In the genomic region with DNA sequence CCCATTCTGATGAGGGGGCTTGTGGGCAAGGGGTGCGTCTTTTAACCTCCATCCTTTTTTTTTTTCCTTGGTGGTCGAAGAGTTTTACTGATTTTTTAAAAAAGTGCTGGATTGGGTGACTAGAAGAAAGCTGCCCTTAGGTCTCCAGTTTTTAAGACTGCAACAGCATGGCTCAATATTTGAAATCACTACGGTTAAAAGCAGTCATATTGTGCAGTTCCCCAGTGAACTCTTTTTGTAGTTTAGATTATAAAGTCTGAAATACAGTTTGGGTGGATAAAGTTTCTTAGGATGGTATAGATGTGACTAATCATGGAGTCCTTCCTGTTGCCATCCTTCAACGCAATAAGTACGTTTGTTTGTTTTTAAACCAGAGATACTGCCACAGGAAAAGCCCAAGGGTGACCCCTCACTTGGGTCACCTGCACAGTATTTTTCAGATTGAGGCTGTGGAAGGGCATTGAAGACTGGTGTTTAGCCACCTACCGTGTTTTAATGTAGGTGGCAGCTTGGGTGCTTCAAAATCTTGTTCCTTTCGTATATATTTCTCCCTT, we compare ENCODE assay signal across 8 cellular contexts. TPM values are rescaled to one million over a fixed set of nuclear protein-coding genes. Genes with fewer than 3 reads are reported as not detected.
DNase-seq lines count a peak whose midpoint lies in the region; ATAC-seq lines count a peak whose summit lies in the region.

No MANE protein-coding gene starts in this region.

- POLR2A ChIA-PET in activated CD4-positive, alpha-beta T cell treated with anti-CD3 and anti-CD28 coated beads for 36 hours (lab: Charles Lee): interaction anchor here (0.6 to 1.0 kb wide), 2 partner anchors 11 to 762 kb away, joined by 3 read pairs; no protein-coding TSS in a partner anchor
- POLR2A ChIA-PET in activated CD4-positive, alpha-beta memory T cell treated with anti-CD3 and anti-CD28 coated beads, Interleukin-2, amount 10 ng/mL, durations not matched to agents 7 days and 5 days (lab: Charles Lee): interaction anchor here (0.8 to 4.1 kb wide), 14 partner anchors 8 to 1141 kb away, joined by 3 to 46 read pairs (median 4); partner anchors contain the start of genes HOMER1, SERINC5, ZCCHC9 and ZFYVE16

- peak overlapping the region; percentile 94 for H3K4me3 Mint-ChIP-seq in activated CD4-positive, alpha-beta T cell treated with anti-CD3 and anti-CD28 coated beads for 36 hours
- H3K4me3 Mint-ChIP-seq in activated CD4-positive, alpha-beta memory T cell treated with anti-CD3 and anti-CD28 coated beads, Interleukin-2, amount 10 ng/mL, durations not matched to agents 7 days and 5 days: peak overlapping the region; percentile 90

- no peaks in the 10 kb centered on the region for H3K27me3 Mint-ChIP-seq in activated CD4-positive, alpha-beta T cell treated with anti-CD3 and anti-CD28 coated beads for 36 hours
- H3K27me3 Mint-ChIP-seq in activated CD4-positive, alpha-beta memory T cell treated with anti-CD3 and anti-CD28 coated beads, Interleukin-2, amount 10 ng/mL, durations not matched to agents 7 days and 5 days: no peaks in the 10 kb centered on the region

- H3K27me3 ChIP-seq in iPS-15b (ENCODE audit: control insufficient read depth, insufficient read depth, low read length) (no peaks in the 10 kb centered on the region), subcutaneous abdominal adipose tissue (ENCODE audit: control insufficient read depth in 5 of 5, insufficient read depth in 4 of 5, low read length in 5 of 5) (no peaks in the 10 kb centered on the region)

- H3K27ac ChIP-seq in subcutaneous abdominal adipose tissue (ENCODE audit: low read depth, low read length): peak overlapping the region; percentile 80

- H3K27ac Mint-ChIP-seq in activated CD4-positive, alpha-beta T cell treated with anti-CD3 and anti-CD28 coated beads for 36 hours: peak overlapping the region; percentile 99
- peak overlapping the region; percentile 97 for H3K27ac Mint-ChIP-seq in activated CD4-positive, alpha-beta memory T cell treated with anti-CD3 and anti-CD28 coated beads, Interleukin-2, amount 10 ng/mL, durations not matched to agents 7 days and 5 days

- H3K4me1 ChIP-seq in iPS-15b (ENCODE audit: control insufficient read depth, insufficient read depth, low read length) (peaks cover 4% of the 10 kb centered on the region), subcutaneous abdominal adipose tissue (ENCODE audit: control insufficient read depth in 5 of 5, insufficient read depth in 5 of 5, low read length in 5 of 5) (peaks cover 2 to 47% (median 24%) of the 10 kb centered on the region in 5 donors)

- H3K36me3 Mint-ChIP-seq in activated CD4-positive, alpha-beta T cell treated with anti-CD3 and anti-CD28 coated beads for 36 hours (ENCODE audit: low read depth): peaks cover 45% of the 10 kb centered on the region
- peaks cover 46% of the 10 kb centered on the region for H3K36me3 Mint-ChIP-seq in activated CD4-positive, alpha-beta memory T cell treated with anti-CD3 and anti-CD28 coated beads, Interleukin-2, amount 10 ng/mL, durations not matched to agents 7 days and 5 days (ENCODE audit: low read depth)

- no peak for ATAC-seq in activated CD4-positive, alpha-beta T cell treated with anti-CD3 and anti-CD28 coated beads for 36 hours

- peak overlapping the region; percentile 82 for H3K4me3 ChIP-seq in iPS-15b (ENCODE audit: low read depth, low read length)
- H3K4me3 ChIP-seq in subcutaneous abdominal adipose tissue (ENCODE audit: low read depth in 1 of 5, low read length in 5 of 5): peak overlapping the region; percentile 71 to 91 (median 91)

- H3K4me1 Mint-ChIP-seq in activated CD4-positive, alpha-beta T cell treated with anti-CD3 and anti-CD28 coated beads for 36 hours: peaks cover 27% of the 10 kb centered on the region
- H3K4me1 Mint-ChIP-seq in activated CD4-positive, alpha-beta memory T cell treated with anti-CD3 and anti-CD28 coated beads, Interleukin-2, amount 10 ng/mL, durations not matched to agents 7 days and 5 days: peaks cover 32% of the 10 kb centered on the region

- H3K9me3 ChIP-seq in iPS-15b (ENCODE audit: control insufficient read depth, insufficient read depth, low read length): no peaks in the 10 kb centered on the region
- H3K9me3 ChIP-seq in subcutaneous abdominal adipose tissue (ENCODE audit: control insufficient read depth in 5 of 5, low read length in 5 of 5): no peaks in the 10 kb centered on the region

- H3K9ac ChIP-seq in iPS-15b (ENCODE audit: low read depth, low read length): peak overlapping the region; percentile 57
- H3K9ac ChIP-seq in subcutaneous abdominal adipose tissue (ENCODE audit: low read length in 5 of 5): peak overlapping the region; percentile 30 to 72 (median 68)

- H3K9me3 Mint-ChIP-seq in activated CD4-positive, alpha-beta T cell treated with anti-CD3 and anti-CD28 coated beads for 36 hours (ENCODE audit: low read depth): no peaks in the 10 kb centered on the region
- no peaks in the 10 kb centered on the region for H3K9me3 Mint-ChIP-seq in activated CD4-positive, alpha-beta memory T cell treated with anti-CD3 and anti-CD28 coated beads, Interleukin-2, amount 10 ng/mL, durations not matched to agents 7 days and 5 days

- H3K36me3 ChIP-seq in iPS-15b (ENCODE audit: control insufficient read depth, insufficient read depth, low read length) (no peaks in the 10 kb centered on the region), subcutaneous abdominal adipose tissue (ENCODE audit: control insufficient read depth in 5 of 5, insufficient read depth in 5 of 5, low read length in 5 of 5) (peaks cover 0 to 17% (median 7%) of the 10 kb centered on the region in 5 donors)

- DNase-seq in activated CD4-positive, alpha-beta T cell treated with anti-CD3 and anti-CD28 coated beads for 36 hours: no peak
- DNase-seq in activated CD4-positive, alpha-beta T cell treated with anti-CD3 and anti-CD28 coated beads for 4 hours: no peak
- DNase-seq in activated CD4-positive, alpha-beta memory T cell treated with anti-CD3 and anti-CD28 coated beads, Interleukin-2, amount 10 ng/mL, durations not matched to agents 7 days and 5 days: no peak
- DNase-seq in ecto neural progenitor cell (ENCODE audit: low spot score): no peak
- no peak for DNase-seq in kidney glomerular epithelial cell (lab: John Stamatoyannopoulos, UW)
- DNase-seq in stimulated activated CD4-positive, alpha-beta T cell treated with anti-CD3 and anti-CD28 coated beads, Interleukin-2, amount 100 ng/mL, for 48 hours: no peak

- CTCF ChIA-PET in activated CD4-positive, alpha-beta T cell treated with anti-CD3 and anti-CD28 coated beads for 36 hours (lab: Charles Lee): interaction anchor here (1.0 to 2.7 kb wide), 3 partner anchors 11 to 17 kb away, joined by 5 to 10 read pairs (median 10); no protein-coding TSS in a partner anchor
- CTCF ChIA-PET in activated CD4-positive, alpha-beta memory T cell treated with anti-CD3 and anti-CD28 coated beads, Interleukin-2, amount 10 ng/mL, durations not matched to agents 7 days and 5 days (lab: Charles Lee): interaction anchor here (0.7 to 1.9 kb wide), 4 partner anchors 11 to 647 kb away, joined by 3 to 13 read pairs (median 4); no protein-coding TSS in a partner anchor

- intact Hi-C loops in activated CD4-positive, alpha-beta T cell treated with anti-CD3 and anti-CD28 coated beads for 36 hours (cut with DNase I, micrococcal nuclease): loop anchor here (1.0 to 10.0 kb wide), 11 partner anchors 167 to 1619 kb away; partner anchors contain the start of genes FAM151B (in 2 of the 2), ATG10 (in 1 of the 2), MTX3 (in 1 of the 2) and RPS23 (in 1 of the 2)

RNA-seq across cellular contexts. Expression of gene DHFR, which starts 0.5 kb away (rescaled TPM):
- total RNA-seq in activated CD4-positive, alpha-beta T cell treated with anti-CD3 and anti-CD28 coated beads for 36 hours: 100 to 1,000 TPM; 105 to 107 TPM
- 10 to 100 TPM; 62.6 to 67.2 TPM for total RNA-seq in activated CD4-positive, alpha-beta memory T cell treated with anti-CD3 and anti-CD28 coated beads, Interleukin-2, amount 10 ng/mL, durations not matched to agents 7 days and 5 days

RNA-seq across cellular contexts. Expression of gene MSH3, which starts 0.9 kb away (rescaled TPM):
- 10 to 100 TPM; 25.6 to 27.1 TPM for total RNA-seq in activated CD4-positive, alpha-beta T cell treated with anti-CD3 and anti-CD28 coated beads for 36 hours
- total RNA-seq in activated CD4-positive, alpha-beta memory T cell treated with anti-CD3 and anti-CD28 coated beads, Interleukin-2, amount 10 ng/mL, durations not matched to agents 7 days and 5 days: 10 to 100 TPM; 20.1 to 21.2 TPM
